ENCODE assay signal across 15 cellular contexts in the genomic region with DNA sequence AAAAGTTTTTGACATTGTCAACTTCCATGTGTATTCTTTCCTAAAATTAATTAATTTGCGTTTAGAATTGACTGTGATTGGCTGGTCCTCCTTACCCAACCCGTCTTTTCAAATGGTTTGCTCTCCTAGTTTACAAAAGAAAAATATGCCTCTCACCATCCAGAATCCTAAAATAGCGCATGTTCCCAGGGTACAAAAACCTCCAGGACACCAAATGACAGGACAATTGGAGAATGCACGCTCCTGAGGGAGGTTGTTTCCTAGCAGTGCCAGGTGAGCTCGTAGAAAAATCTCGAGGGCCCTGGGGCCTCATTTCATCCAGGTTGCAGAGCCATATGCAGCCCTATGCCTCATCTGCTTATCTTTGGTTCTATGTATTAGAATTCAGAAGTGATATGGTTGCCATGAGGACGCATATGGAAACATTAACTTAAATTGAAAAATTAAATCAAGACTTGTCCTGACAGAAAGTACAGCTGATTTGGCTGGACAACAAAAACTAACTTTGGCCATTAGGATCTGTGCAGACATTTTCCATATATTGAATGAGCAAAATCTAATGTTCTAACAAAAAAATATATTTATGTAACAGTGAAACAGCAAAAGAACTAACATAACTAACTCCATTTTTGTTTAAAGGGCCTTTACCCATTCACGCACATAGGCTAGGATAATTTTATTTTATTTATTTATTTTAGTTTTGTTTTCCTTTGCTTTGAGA. TPM values are rescaled to one million over a fixed set of nuclear protein-coding genes. Genes with fewer than 3 reads are reported as not detected.
DNase-seq lines count a peak whose midpoint lies in the region; ATAC-seq, FAIRE-seq and TF ChIP-seq lines count a peak whose summit lies in the region.
"Had no signal": no experiment of that assay in that cellular context is flagged by ENCODE, and none has a peak within 500 bp of the region (broad histone marks: within the 10 kb centered on the region; RNA-seq: fewer than 3 reads in every experiment).

No MANE protein-coding gene starts in this region.

- H3K27ac ChIP-seq in HepG2 (ENCODE audit: extremely low read length, insufficient read depth, low read length): no peak overlapping the region
- H3K27ac ChIP-seq in right lobe of liver: no peak overlapping the region
- H3K27ac ChIP-seq in smooth muscle cell (ENCODE audit: low read depth): no peak overlapping the region
- H3K27ac ChIP-seq: A549, BLaER1 had no signal

- no peak for FAIRE-seq in HepG2 (lab: Jason Lieb, UNC)
- no peak for FAIRE-seq in GM12892 (lab: Jason Lieb, UNC)
- FAIRE-seq: A549 had no signal

- intact Hi-C loops in HepG2 (cut with micrococcal nuclease; ENCODE audit: unreplicated experiment): no loop called here
- intact Hi-C loops in right lobe of liver (cut with DNase I): no loop called here

- H3K79me2 ChIP-seq in HepG2 (ENCODE audit: insufficient read depth, low read length) (no peaks in the 10 kb centered on the region), smooth muscle cell (ENCODE audit: low read depth) (no peaks in the 10 kb centered on the region)

- H3K4me1 Mint-ChIP-seq in nephron: peaks cover 30% of the 10 kb centered on the region

- H3K27ac Mint-ChIP-seq in nephron: peak overlapping the region; percentile 56 to 68 (median 63)
- H3K27ac Mint-ChIP-seq: CD8-positive, alpha-beta memory T cell had no signal

- H3K27me3 Mint-ChIP-seq in nephron (ENCODE audit: low read depth): peaks cover under 1% of the 10 kb centered on the region
- H3K27me3 Mint-ChIP-seq: CD8-positive, alpha-beta memory T cell had no signal

- in situ Hi-C loops in HepG2 (cut with HindIII; ENCODE audit: extremely low pct_ligation_motif_present, low pct_unique_long_range_greater_than_20kb): no loop called here

- H3K9me3 ChIP-seq in HepG2 (ENCODE audit: low read length) (no peaks in the 10 kb centered on the region), right lobe of liver (no peaks in the 10 kb centered on the region), smooth muscle cell (replicated peaks; ENCODE audit: low read depth) (no peaks in the 10 kb centered on the region)
- H3K9me3 ChIP-seq: A549, Caco-2 had no signal

- peaks cover 6% of the 10 kb centered on the region for H3K9me3 Mint-ChIP-seq in nephron

- no peak overlapping the region for H3K4me3 Mint-ChIP-seq in nephron
- H3K4me3 Mint-ChIP-seq: CD8-positive, alpha-beta memory T cell had no signal

- no peaks in the 10 kb centered on the region for H3F3A ChIP-seq in smooth muscle cell (ENCODE audit: low read depth)

- 54% methylated on average over 8 of the region's 8 CpGs for WGBS in HepG2 (ENCODE audit: low lambda C conversion rate)
- WGBS in right lobe of liver (ENCODE audit: insufficient coverage, low coverage, low lambda C conversion rate, missing lambda C conversion rate): 67% methylated on average over 8 of the region's 8 CpGs
- WGBS in smooth muscle cell (ENCODE audit: low lambda C conversion rate): 96% methylated on average over 8 of the region's 8 CpGs

- H3K4me1 ChIP-seq in HepG2 (ENCODE audit: insufficient read depth, low read length) (peaks cover 14% of the 10 kb centered on the region), right lobe of liver (no peaks in the 10 kb centered on the region), smooth muscle cell (ENCODE audit: low read depth) (no peaks in the 10 kb centered on the region)
- H3K4me1 ChIP-seq: A549, Caco-2 had no signal

- H3K36me3 Mint-ChIP-seq in nephron (ENCODE audit: low read depth): peaks cover 3% of the 10 kb centered on the region

- TF ChIP-seq POLR2A in HepG2 (IDR thresholded peaks at IDR 0.05; ENCODE audit: insufficient read depth in 1 of 2, low read depth in 2 of 2, low read length in 2 of 2) (no peak), right lobe of liver (IDR thresholded peaks at IDR 0.05) (no peak), GM12892 (IDR thresholded peaks at IDR 0.05; ENCODE audit: low read depth, low read length) (no peak)

- TF ChIP-seq EP300 in HepG2 (IDR thresholded peaks at IDR 0.05; ENCODE audit: low read depth in 2 of 2, low read length in 2 of 2) (no peak), HepG2 (CRISPR knock-in tag; IDR thresholded peaks at IDR 0.05; ENCODE audit: borderline replicate concordance) (no peak)

- H3K36me3 ChIP-seq in HepG2 (replicated peaks in 1 of 2; ENCODE audit: control insufficient read depth in 1 of 2, insufficient read depth in 2 of 2, low read length in 2 of 2) (no peaks in the 10 kb centered on the region), right lobe of liver (no peaks in the 10 kb centered on the region), smooth muscle cell (ENCODE audit: low read depth) (no peaks in the 10 kb centered on the region)
- H3K36me3 ChIP-seq: BLaER1 had no signal

- TF ChIP-seq CTCF in HepG2 (CRISPR knock-in tag; IDR thresholded peaks at IDR 0.05) (no peak), right lobe of liver (IDR thresholded peaks at IDR 0.05) (no peak), nephron (IDR thresholded peaks at IDR 0.05; ENCODE audit: unreplicated experiment in 3 of 3) (no peak), smooth muscle cell (IDR thresholded peaks at IDR 0.05; ENCODE audit: borderline replicate concordance, insufficient read depth, poor library complexity, severe bottlenecking) (no peak)

- no peak for TF ChIP-seq RAD21 in HepG2 (CRISPR knock-in tag; IDR thresholded peaks at IDR 0.05)

- DNase-seq in HepG2 (ENCODE audit: low spot score) (no peak), right lobe of liver (no peak), smooth muscle cell (lab: John Stamatoyannopoulos, UW; ENCODE audit: unreplicated experiment) (no peak), GM12892 (ENCODE audit: insufficient read length) (no peak), Ammon's horn (ENCODE audit: low spot score) (no peak)
- DNase-seq: Caco-2; CD8-positive, alpha-beta memory T cell; GDM1; IMR-90 had no signal

- no TSS peak for BruUV-seq in HepG2 (replicated peaks; lab: Mats Ljungman, UMichigan)

- CTCF ChIA-PET in HepG2 (lab: Yijun Ruan, JAX; ENCODE audit: low intra/inter-chr PET ratio, low total read pairs): no interaction called here

- H4K20me1 ChIP-seq in HepG2 (ENCODE audit: insufficient read depth, low read length): no peaks in the 10 kb centered on the region
- no peaks in the 10 kb centered on the region for H4K20me1 ChIP-seq in smooth muscle cell (ENCODE audit: low read depth)
- H4K20me1 ChIP-seq: BLaER1 had no signal

- H3K4me2 ChIP-seq in HepG2 (ENCODE audit: low read depth, low read length): no peak overlapping the region
- no peak overlapping the region for H3K4me2 ChIP-seq in smooth muscle cell
- H3K4me2 ChIP-seq: A549 had no signal

- no peak overlapping the region for H3K9ac ChIP-seq in HepG2 (ENCODE audit: insufficient read depth, low read depth, low read length)
- no peak overlapping the region for H3K9ac ChIP-seq in smooth muscle cell (ENCODE audit: low read depth)
- H3K9ac ChIP-seq: BLaER1 had no signal

- ATAC-seq in HepG2: no peak
- no peak for ATAC-seq in right lobe of liver
- no peak; the same call in 2 of the 3 replicates for ATAC-seq in SK-N-SH treated with all-trans-retinoic acid at 6 μM for 48 hours
- no peak for ATAC-seq in GM21619 (IDR thresholded peaks at IDR 0.05; ENCODE audit: unreplicated experiment)
- ATAC-seq: A549, HCT116 had no signal

- no peak overlapping the region for H3K4me3 ChIP-seq in HepG2 (replicated peaks in 1 of 3; ENCODE audit: insufficient read depth in 1 of 3, low read depth in 2 of 3, low read length in 3 of 3)
- H3K4me3 ChIP-seq in right lobe of liver: no peak overlapping the region
- H3K4me3 ChIP-seq in smooth muscle cell: no peak overlapping the region
- H3K4me3 ChIP-seq: A549, BLaER1 had no signal

- H3K27me3 ChIP-seq in HepG2 (ENCODE audit: control insufficient read depth in 1 of 2, insufficient read depth in 2 of 2, low read length in 2 of 2) (0 out of 5 replicates have a peak, but pooled peaks cover 0 to 3% of the 10 kb centered on the region in 2 experiments), right lobe of liver (no peaks in the 10 kb centered on the region), smooth muscle cell (ENCODE audit: low read depth) (no peaks in the 10 kb centered on the region)
- H3K27me3 ChIP-seq: BLaER1 had no signal

- POLR2A ChIA-PET in HepG2 (lab: Yijun Ruan, JAX): no interaction called here

- no peak overlapping the region for H2AFZ ChIP-seq in HepG2 (ENCODE audit: low read length)
- H2AFZ ChIP-seq in smooth muscle cell (ENCODE audit: low read depth): peak overlapping the region; percentile 6

TF ChIP-seq in HepG2, 621 proteins besides CTCF, POLR2A, EP300 and RAD21 (continues in another document):
- TF ChIP-seq ZEB1 (IDR thresholded peaks at IDR 0.05; ENCODE audit: insufficient replicate concordance, low read depth) (no peak), FOXA1 (IDR thresholded peaks at IDR 0.05) (no peak), FOXA1 (CRISPR knock-in tag; IDR thresholded peaks at IDR 0.05) (no peak)

TF ChIP-seq in SK-N-SH treated with all-trans-retinoic acid at 6 μM for 48 hours, 23 proteins besides CTCF, POLR2A, EP300 and RAD21 (continues in another document):
- TF ChIP-seq PPARA (CRISPR knock-in tag; IDR thresholded peaks at IDR 0.05; ENCODE audit: borderline replicate concordance) (no peak), ZFP30 (CRISPR knock-in tag; IDR thresholded peaks at IDR 0.05) (no peak)

RNA-seq across cellular contexts. Expression of a gene that starts 28.2 kb away (rescaled TPM):
- total RNA-seq in HepG2 (2016; rRNA removed; fragmentation: Illumina TruSeq; extraction: Trizol) (0.18 TPM in 2 replicates), right lobe of liver (10 to 100 TPM in 1 of 6 experiments, 1 to 10 TPM in 5; 1.9 to 25.4 (median 2.1) TPM), smooth muscle cell (146 TPM in 2 replicates)
- total RNA-seq in HepG2 (2016; cell fraction: cytosol; rRNA removed; fragmentation: Illumina TruSeq; extraction: Trizol; ENCODE audit: low read depth): not detected in 2 replicates
- total RNA-seq in HepG2 (2016; cell fraction: insoluble cytoplasmic fraction; rRNA removed; fragmentation: Illumina TruSeq; extraction: Trizol): 0.13 and 0.39 TPM in 2 replicates
- total RNA-seq in HepG2 (2016; cell fraction: membrane; rRNA removed; fragmentation: Illumina TruSeq; extraction: Trizol): 0.07 and 0.12 TPM in 2 replicates
- not detected in 2 replicates for total RNA-seq in HepG2 (2016; cell fraction: nucleus; rRNA removed; fragmentation: Illumina TruSeq; extraction: Trizol)
- polyA plus RNA-seq in HepG2 (2011; rRNA removed) (27.3 and 30.1 TPM in 2 replicates), smooth muscle cell (127 and 154 TPM in 2 replicates)
- polyA plus RNA-seq in HepG2 (2011; cell fraction: cytosol; rRNA removed): 13.7 and 27.8 TPM in 2 replicates
- polyA plus RNA-seq in HepG2 (2011; cell fraction: nucleus; rRNA removed): 14.1 and 18.4 TPM in 2 replicates
- polyA plus RNA-seq in HepG2 (2012): 89.8 and 101 TPM in 2 replicates
- polyA plus RNA-seq in HepG2 (2016; cell fraction: cytosol; fragmentation: Illumina TruSeq; extraction: Trizol; ENCODE audit: low read depth): not detected in 2 replicates
- polyA plus RNA-seq in HepG2 (2016; cell fraction: insoluble cytoplasmic fraction; fragmentation: Illumina TruSeq; extraction: Trizol; ENCODE audit: low read depth): 0.11 and 0.19 TPM in 2 replicates
- 0.17 TPM in 1 of 2 replicates, not detected in the other for polyA plus RNA-seq in HepG2 (2016; cell fraction: membrane; fragmentation: Illumina TruSeq; extraction: Trizol; ENCODE audit: low read depth)
- polyA plus RNA-seq in HepG2 (2016; cell fraction: nucleus; fragmentation: Illumina TruSeq; extraction: Trizol; ENCODE audit: insufficient read depth, low read depth): not detected in 2 replicates
- 8.9 and 29.0 TPM in 2 replicates for polyA minus RNA-seq in HepG2 (2011; rRNA and poly(A)+ RNA removed; ENCODE audit: low replicate concordance)
- 24.4 and 43.2 TPM in 2 replicates for polyA minus RNA-seq in HepG2 (2011; cell fraction: cytosol; rRNA and poly(A)+ RNA removed)
- 23.8 and 49.0 TPM in 2 replicates for polyA minus RNA-seq in HepG2 (2011; cell fraction: nucleus; rRNA and poly(A)+ RNA removed)
- 28.5 TPM for polyA plus RNA-seq in GM12892 (2012; ENCODE audit: missing spikeins)
